25 cellular contexts compared by ENCODE assay signal in the genomic region with DNA sequence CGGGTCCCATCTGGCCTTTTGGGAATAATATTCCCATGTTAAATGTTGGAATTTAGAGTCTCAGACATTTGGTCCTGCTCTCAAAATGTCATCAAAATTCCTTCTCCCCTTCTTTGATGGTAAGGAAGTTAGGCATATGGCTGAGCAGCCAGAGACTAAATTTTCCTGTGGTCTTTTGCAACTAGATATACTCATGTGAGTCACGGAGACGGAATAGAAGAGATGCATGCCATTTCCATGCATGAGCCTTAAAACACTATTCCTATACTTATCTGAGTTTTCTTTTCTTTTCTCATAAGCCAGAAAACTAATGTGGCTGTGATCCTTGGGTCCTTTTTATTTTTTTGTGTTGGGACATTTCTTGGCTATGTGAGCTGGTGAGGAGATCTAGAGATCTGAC.
"Had no signal": no experiment of that assay in that cellular context is flagged by ENCODE, and none has a peak within 500 bp of the region (broad histone marks: within the 10 kb centered on the region; RNA-seq: fewer than 3 reads in every experiment).

No MANE protein-coding gene starts in this region.

- ATAC-seq: stimulated activated effector memory CD8-positive, alpha-beta T cell treated with anti-CD3 and anti-CD28 coated beads, Interleukin-12 subunit alpha, Interleukin-12 subunit beta, amount 100 ng/mL, for 72 hours; stimulated activated memory B cell treated with anti-CD40 and anti-IgM and Interleukin-4, amounts not matched to agents 10 μg/mL and 1 μg/mL and 100 μg/mL, for 72 hours; stimulated activated naive B cell treated with anti-CD40 and anti-IgM and Interleukin-4, amounts not matched to agents 10 μg/mL and 1 μg/mL and 100 μg/mL, for 72 hours; stimulated activated naive CD8-positive, alpha-beta T cell treated with anti-CD3 and anti-CD28 coated beads, Interleukin-15, amount 100 ng/mL, for 72 hours; stimulated activated naive CD8-positive, alpha-beta T cell treated with anti-CD3 and anti-CD28 coated beads, Interleukin-15, Interleukin-2, amounts not matched to agents 100 U/mL and 50 U/mL, for 24 hours; upper lobe of right lung had no signal

- H3K4me3 ChIP-seq: suprapubic skin, testis, thoracic aorta, thyroid gland, tibial artery, tibial nerve, transverse colon, upper lobe of left lung, upper lobe of right lung, uterus, vagina had no signal

- H3K27me3 ChIP-seq: testis, thyroid gland, tibial artery, tibial nerve, upper lobe of left lung, upper lobe of right lung, uterus, vagina had no signal

- H3K36me3 ChIP-seq: suprapubic skin, thoracic aorta, thyroid gland, tibial artery, tibial nerve, transverse colon, upper lobe of left lung, upper lobe of right lung, uterus, vagina had no signal

- DNase-seq: stimulated activated CD4-positive, alpha-beta T cell treated with anti-CD3 and anti-CD28 coated beads, Interleukin-2, amount 100 ng/mL, for 48 hours; stimulated activated CD4-positive, alpha-beta T cell treated with anti-CD3 and anti-CD28 coated beads, Interleukin-4, amount 100 ng/mL, for 1 hour; stimulated activated CD4-positive, alpha-beta T cell treated with anti-CD3 and anti-CD28 coated beads, Interleukin-4, amount 100 ng/mL, for 24 hours; stimulated activated CD4-positive, alpha-beta T cell treated with anti-CD3 and anti-CD28 coated beads, Interleukin-4, amount 100 ng/mL, for 4 hours; stimulated activated CD8-positive, alpha-beta memory T cell treated with anti-CD3 and anti-CD28 coated beads, Interleukin-4, amount 100 ng/mL, for 48 hours; stimulated activated naive B cell treated with anti-CD40 and anti-IgM and Interleukin-4, amounts not matched to agents 10 μg/mL and 1 μg/mL and 100 μg/mL, for 72 hours; stimulated activated naive CD4-positive, alpha-beta T cell; stimulated activated naive CD4-positive, alpha-beta T cell treated with Interleukin-2 at 50 U/mL for 16 hours; stimulated activated naive CD8-positive, alpha-beta T cell treated with anti-CD3 and anti-CD28 coated beads, Interleukin-15, amount 100 ng/mL, for 72 hours; stimulated activated naive CD8-positive, alpha-beta T cell treated with anti-CD3 and anti-CD28 coated beads, Interleukin-15, Interleukin-2, amounts not matched to agents 100 U/mL and 50 U/mL, for 24 hours; substantia nigra; testis; thyroid gland; tibial artery; transverse colon; trophoblast cell; upper lobe of left lung; upper lobe of right lung; uterus had no signal

- H3K9me3 ChIP-seq: suprapubic skin, testis, thoracic aorta, thyroid gland, tibial artery, tibial nerve, transverse colon, upper lobe of left lung, upper lobe of right lung, uterus, vagina had no signal

- H3K4me1 ChIP-seq: suprapubic skin, testis, thyroid gland, tibial artery, tibial nerve, transverse colon, upper lobe of left lung, upper lobe of right lung, uterus, vagina had no signal

- H3K27ac ChIP-seq: suprapubic skin, testis, thoracic aorta, thyroid gland, tibial artery, tibial nerve, transverse colon, upper lobe of left lung, upper lobe of right lung, uterus, vagina had no signal
